In the genomic region with DNA sequence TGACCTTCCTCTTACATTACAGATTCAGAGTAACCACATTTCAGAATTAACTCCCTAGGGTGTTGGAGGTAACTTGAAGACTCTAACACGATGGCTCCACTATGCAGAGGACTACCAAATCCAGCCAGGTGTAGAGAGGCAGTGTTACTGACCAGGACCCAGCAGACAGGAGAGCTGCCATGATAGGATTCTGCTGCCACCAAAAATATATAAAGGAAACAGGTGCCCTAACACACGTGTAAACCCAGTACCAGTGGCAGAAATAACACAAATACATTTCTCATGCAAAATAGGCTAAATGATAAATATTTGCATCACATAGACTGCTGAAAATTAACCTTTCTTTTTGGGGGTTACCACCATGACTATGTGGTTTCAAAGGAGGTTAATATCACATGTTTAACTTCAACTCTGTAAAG, we compare ENCODE assay signal across 13 cellular contexts. TPM values are rescaled to one million over a fixed set of nuclear protein-coding genes. Genes with fewer than 3 reads are reported as not detected.
DNase-seq lines count a peak whose midpoint lies in the region; ATAC-seq, FAIRE-seq and TF ChIP-seq lines count a peak whose summit lies in the region.
"Had no signal": no experiment of that assay in that cellular context is flagged by ENCODE, and none has a peak within 500 bp of the region (broad histone marks: within the 10 kb centered on the region; RNA-seq: fewer than 3 reads in every experiment).

No MANE protein-coding gene starts in this region.

- TF ChIP-seq POLR2A in H54 (IDR thresholded peaks at IDR 0.05; ENCODE audit: low read depth, low read length): no peak

- POLR2A ChIA-PET in naive thymus-derived CD8-positive, alpha-beta T cell (lab: Charles Lee): interaction anchor here (0.7 to 0.9 kb wide), 2 partner anchors 30 to 48 kb away, joined by 3 to 4 read pairs; no protein-coding TSS in a partner anchor
- POLR2A ChIA-PET in HEK293T (lab: Yijun Ruan, JAX): interaction anchor here (0.5 kb wide), 1 partner anchor 43 kb away, joined by 4 read pairs; no protein-coding TSS in a partner anchor

- no peak for FAIRE-seq in H54 (lab: Jason Lieb, UNC)
- FAIRE-seq: D721Med had no signal

- peaks cover 9% of the 10 kb centered on the region for H3K4me1 ChIP-seq in GM23338 (ENCODE audit: insufficient read depth)
- H3K4me1 ChIP-seq in aorta (ENCODE audit: control insufficient read depth in 1 of 2, insufficient read depth in 2 of 2, low read length in 2 of 2): peaks cover 0 to 1% of the 10 kb centered on the region in 2 donors

- H3K9me2 ChIP-seq in GM23338 (ENCODE audit: insufficient read depth): no peaks in the 10 kb centered on the region

- H3F3A ChIP-seq in GM23338 (replicated peaks; ENCODE audit: low read depth): no peaks in the 10 kb centered on the region

- ATAC-seq in GM19025 (IDR thresholded peaks at IDR 0.05; ENCODE audit: low read depth, unreplicated experiment) (peak; percentile 75), GM23338 (peak; percentile 80), HG03354 (IDR thresholded peaks at IDR 0.05; ENCODE audit: poor library complexity, severe bottlenecking, unreplicated experiment) (peak; percentile 89), aorta (ENCODE audit: low FRiP score) (no peak)
- ATAC-seq in naive thymus-derived CD8-positive, alpha-beta T cell: no peak
- ATAC-seq: Panc1 had no signal

- 0 out of 2 replicates have a peak overlapping the region, but pooled peaks have one; percentile 6 for H3K4me2 ChIP-seq in GM23338

- H3K36me3 ChIP-seq in GM23338 (ENCODE audit: insufficient read depth): peaks cover 26% of the 10 kb centered on the region; the same call in 1 of the 2 replicates
- peaks cover 2 to 9% of the 10 kb centered on the region in 2 donors for H3K36me3 ChIP-seq in aorta (ENCODE audit: control insufficient read depth in 1 of 2, insufficient read depth in 2 of 2, low read length in 1 of 2)

- CTCF ChIA-PET in HEK293T (lab: Yijun Ruan, JAX): no interaction called here

- DNase-seq in GM23338 (ENCODE audit: low spot score) (no peak), aorta (no peak), HEK293T (ENCODE audit: extremely low spot score) (no peak), H54 (ENCODE audit: insufficient read length, low spot score) (no peak)
- no peak for DNase-seq in naive thymus-derived CD8-positive, alpha-beta T cell
- DNase-seq in activated naive CD4-positive, alpha-beta T cell treated with Interleukin-2 at 50 U/mL for 16 hours: no peak
- DNase-seq: activated CD4-positive, alpha-beta memory T cell treated with anti-CD3 and anti-CD28 coated beads for 36 hours; KG1 had no signal

- no peak for TF ChIP-seq CTCF in GM23338 (conservative IDR thresholded peaks at IDR 0.05; ENCODE audit: low read depth in 2 of 2)

- WGBS in aorta, 2 donors: 48 to 59% methylated on average over 2 of the region's 2 CpGs

- H3K9me3 Mint-ChIP-seq in GM23338: no peaks in the 10 kb centered on the region
- H3K9me3 Mint-ChIP-seq in naive thymus-derived CD8-positive, alpha-beta T cell: no peaks in the 10 kb centered on the region
- H3K9me3 Mint-ChIP-seq: activated CD4-positive, alpha-beta memory T cell treated with anti-CD3 and anti-CD28 coated beads for 36 hours had no signal

- peaks cover 10% of the 10 kb centered on the region for H3K79me2 ChIP-seq in GM23338 (replicated peaks; ENCODE audit: insufficient read depth)

- no peak overlapping the region for H3K4me3 Mint-ChIP-seq in GM23338
- no peak overlapping the region for H3K4me3 Mint-ChIP-seq in naive thymus-derived CD8-positive, alpha-beta T cell
- H3K4me3 Mint-ChIP-seq: activated CD4-positive, alpha-beta memory T cell treated with anti-CD3 and anti-CD28 coated beads for 36 hours; activated naive CD8-positive, alpha-beta T cell had no signal

- no peak overlapping the region for H3K27ac Mint-ChIP-seq in GM23338
- peak overlapping the region in 6 of 10 donors; percentile 23 to 67 (median 46) for H3K27ac Mint-ChIP-seq in naive thymus-derived CD8-positive, alpha-beta T cell
- H3K27ac Mint-ChIP-seq: activated CD4-positive, alpha-beta memory T cell treated with anti-CD3 and anti-CD28 coated beads for 36 hours had no signal

- peaks cover 16% of the 10 kb centered on the region for H3K4me1 Mint-ChIP-seq in GM23338
- H3K4me1 Mint-ChIP-seq in naive thymus-derived CD8-positive, alpha-beta T cell: peaks cover 17 to 52% (median 49%) of the 10 kb centered on the region in 4 donors

- 0 out of 2 replicates have a peak, but pooled peaks cover 4% of the 10 kb centered on the region for H4K20me1 ChIP-seq in GM23338 (replicated peaks; ENCODE audit: insufficient read depth)

- H3K27me3 ChIP-seq in GM23338 (ENCODE audit: insufficient read depth) (no peaks in the 10 kb centered on the region), aorta (ENCODE audit: control insufficient read depth in 1 of 2, insufficient read depth in 2 of 2, low read length in 1 of 2) (no peaks in the 10 kb centered on the region)

- no peaks in the 10 kb centered on the region for H3K9me3 ChIP-seq in aorta (ENCODE audit: control insufficient read depth, low read length)

- no peak overlapping the region for H2AFZ ChIP-seq in GM23338

- intact Hi-C loops in aorta (cut with DNase I): no loop called here

- peaks cover 23% of the 10 kb centered on the region for H3K36me3 Mint-ChIP-seq in GM23338 (ENCODE audit: low read depth)
- H3K36me3 Mint-ChIP-seq in naive thymus-derived CD8-positive, alpha-beta T cell: peaks cover 12 to 35% (median 17%) of the 10 kb centered on the region in 3 donors

- peaks cover 4% of the 10 kb centered on the region for H3K27me3 Mint-ChIP-seq in GM23338 (ENCODE audit: insufficient read depth, low read depth, poor library complexity)
- no peaks in the 10 kb centered on the region for H3K27me3 Mint-ChIP-seq in naive thymus-derived CD8-positive, alpha-beta T cell
- H3K27me3 Mint-ChIP-seq: activated CD4-positive, alpha-beta memory T cell treated with anti-CD3 and anti-CD28 coated beads for 36 hours; activated naive CD8-positive, alpha-beta T cell had no signal

- H3K27ac ChIP-seq in GM23338 (ENCODE audit: low read depth) (no peak overlapping the region; the same call in 1 of the 2 replicates), aorta (ENCODE audit: low read depth in 1 of 2, low read length in 2 of 2) (no peak overlapping the region)

- H3K4me3 ChIP-seq in GM23338 (no peak overlapping the region), aorta (ENCODE audit: low read length in 2 of 2) (no peak overlapping the region)

TF ChIP-seq in GM23338, 12 proteins besides CTCF, POLR2A, EP300 and RAD21:
- TF ChIP-seq EZH2phosphoT487 (IDR thresholded peaks at IDR 0.05; ENCODE audit: unreplicated experiment): no peak
- no peak for TF ChIP-seq ZNF331 (CRISPR knock-in tag; IDR thresholded peaks at IDR 0.05; ENCODE audit: low read depth)

TF ChIP-seq in HEK293T, 16 proteins besides CTCF, POLR2A, EP300 and RAD21:
- no peak for TF ChIP-seq FOXK2 (IDR thresholded peaks at IDR 0.05)
- no peak for TF ChIP-seq FOXA1 (IDR thresholded peaks at IDR 0.05)
- TF ChIP-seq HDGF (IDR thresholded peaks at IDR 0.05; ENCODE audit: borderline replicate concordance): no peak
- TF ChIP-seq SP1 (IDR thresholded peaks at IDR 0.05): no peak
- TF ChIP-seq L3MBTL2 (conservative IDR thresholded peaks at IDR 0.05): no peak
- no peak for TF ChIP-seq CTBP1 (IDR thresholded peaks at IDR 0.05; ENCODE audit: borderline replicate concordance)

RNA-seq across cellular contexts. Expression of gene ZBTB14, which starts 7.0 kb away (rescaled TPM):
- total RNA-seq in GM23338 (2014; rRNA removed; shearing (Covaris generic)): 14.0 and 16.8 TPM in 2 replicates
- 5.2 and 6.0 TPM in 2 replicates for polyA plus RNA-seq in GM23338 (2016; fragmentation: Nextera tagmentation; extraction: Ambion mirVana)
- 10 to 100 TPM; 42.7 to 48.7 TPM for total RNA-seq in naive thymus-derived CD8-positive, alpha-beta T cell
- 10 to 100 TPM; 14.6 to 19.2 (median 18.4) TPM for polyA plus RNA-seq in naive thymus-derived CD8-positive, alpha-beta T cell
- 10 to 100 TPM in 1 of 2 donors, 1 to 10 TPM in 1; 9.8 to 13.9 TPM for total RNA-seq in aorta
- polyA plus RNA-seq in aorta: 10 to 100 TPM in 1 of 2 donors, 1 to 10 TPM in 1; 9.9 to 11.8 TPM

Comparison
In these comparisons a context has a peak if more than half of its experiments do, and no peak if none do; other contexts are left out.
1. ATAC-seq: peak in GM19025 (single experiment), GM23338 (single experiment) and HG03354 (single experiment); none in naive thymus-derived CD8-positive, alpha-beta T cell (0 of 2) and aorta (single experiment).